In genomic region chr2:31023550-31023949, GRCh38 we compare ENCODE assay signal across 29 cellular contexts.
"Had no signal": no experiment of that assay in that cellular context is flagged by ENCODE, and none has a peak within 500 bp of the region (broad histone marks: within the 10 kb centered on the region; RNA-seq: fewer than 3 reads in every experiment).

No MANE protein-coding gene starts in this region.

- H3K27me3 ChIP-seq: neutrophil, ovary, right lobe of liver, sigmoid colon, stomach, thyroid gland, tibial nerve, upper lobe of left lung, vagina had no signal

- DNase-seq: nephron progenitor cell; occipital lobe; ovary; posterior cingulate gyrus; psoas muscle; right cardiac atrium; right lobe of liver; sigmoid colon; small intestine; stimulated activated CD4-positive, alpha-beta T cell treated with anti-CD3 and anti-CD28 coated beads, Interleukin-15, amount 100 ng/mL, for 24 hours; stimulated activated CD4-positive, alpha-beta T cell treated with anti-CD3 and anti-CD28 coated beads, Interleukin-2, amount 100 ng/mL, for 24 hours; stimulated activated CD4-positive, alpha-beta T cell treated with anti-CD3 and anti-CD28 coated beads, Interleukin-2, amount 100 ng/mL, for 48 hours; stimulated activated CD4-positive, alpha-beta T cell treated with anti-CD3 and anti-CD28 coated beads, Interleukin-4, amount 100 ng/mL, for 24 hours; stimulated activated naive B cell treated with anti-CD40 and anti-IgM and Interleukin-4, amounts not matched to agents 10 μg/mL and 1 μg/mL and 100 μg/mL, for 72 hours; stimulated activated naive CD4-positive, alpha-beta T cell treated with Interleukin-2 at 50 U/mL for 16 hours; stomach; thyroid gland; trophoblast cell had no signal

- H3K36me3 ChIP-seq: neutrophil, ovary, right lobe of liver, sigmoid colon, stomach, thoracic aorta, thyroid gland, tibial nerve, upper lobe of left lung, vagina had no signal

- H3K27ac ChIP-seq: neutrophil, ovary, parathyroid adenoma, psoas muscle, right lobe of liver, sigmoid colon, stomach, thoracic aorta, thyroid gland, tibial nerve, upper lobe of left lung, vagina had no signal

- H3K79me2 ChIP-seq: parathyroid adenoma had no signal

- H3K36me3 Mint-ChIP-seq: natural killer cell treated with Interleukin-12 subunit alpha and Interleukin-12 subunit beta and Interleukin-15 and Interleukin-18, amount 100 ng/mL, for 72 hours; stimulated activated effector memory CD8-positive, alpha-beta T cell treated with anti-CD3 and anti-CD28 coated beads, Interleukin-12 subunit alpha, Interleukin-12 subunit beta, amount 100 ng/mL, for 72 hours; stimulated activated naive B cell treated with anti-CD40 and anti-IgM and Interleukin-4, amounts not matched to agents 10 μg/mL and 1 μg/mL and 100 μg/mL, for 72 hours had no signal

- FAIRE-seq: small intestine had no signal

- H3K27ac Mint-ChIP-seq: natural killer cell treated with Interleukin-12 subunit alpha and Interleukin-12 subunit beta and Interleukin-15 and Interleukin-18, amount 100 ng/mL, for 72 hours; nephron progenitor cell; progenitor cell of endocrine pancreas; stimulated activated effector memory CD8-positive, alpha-beta T cell treated with anti-CD3 and anti-CD28 coated beads, Interleukin-12 subunit alpha, Interleukin-12 subunit beta, amount 100 ng/mL, for 72 hours; stimulated activated naive B cell treated with anti-CD40 and anti-IgM and Interleukin-4, amounts not matched to agents 10 μg/mL and 1 μg/mL and 100 μg/mL, for 72 hours; stimulated activated naive CD8-positive, alpha-beta T cell treated with anti-CD3 and anti-CD28 coated beads, Interleukin-15, Interleukin-2, amounts not matched to agents 100 ng/mL and 50 ng/mL, for 24 hours had no signal

- H3K4me1 ChIP-seq: parathyroid adenoma, psoas muscle, right lobe of liver, stomach, thyroid gland, tibial nerve, upper lobe of left lung, vagina had no signal

- ATAC-seq: natural killer cell treated with Interleukin-12 subunit alpha and Interleukin-12 subunit beta and Interleukin-15 and Interleukin-18, amount 100 ng/mL, for 72 hours; psoas muscle; right cardiac atrium; right lobe of liver; stimulated activated effector memory CD8-positive, alpha-beta T cell treated with anti-CD3 and anti-CD28 coated beads, Interleukin-12 subunit alpha, Interleukin-12 subunit beta, amount 100 ng/mL, for 72 hours; stimulated activated naive B cell treated with anti-CD40 and anti-IgM and Interleukin-4, amounts not matched to agents 10 μg/mL and 1 μg/mL and 100 μg/mL, for 72 hours had no signal

- H3K4me3 Mint-ChIP-seq: natural killer cell treated with Interleukin-12 subunit alpha and Interleukin-12 subunit beta and Interleukin-15 and Interleukin-18, amount 100 ng/mL, for 72 hours; nephron progenitor cell; neural crest cell; stimulated activated effector memory CD8-positive, alpha-beta T cell treated with anti-CD3 and anti-CD28 coated beads, Interleukin-12 subunit alpha, Interleukin-12 subunit beta, amount 100 ng/mL, for 72 hours; stimulated activated naive B cell treated with anti-CD40 and anti-IgM and Interleukin-4, amounts not matched to agents 10 μg/mL and 1 μg/mL and 100 μg/mL, for 72 hours; stimulated activated naive CD8-positive, alpha-beta T cell treated with anti-CD3 and anti-CD28 coated beads, Interleukin-15, Interleukin-2, amounts not matched to agents 100 ng/mL and 50 ng/mL, for 24 hours had no signal

- H3K9me3 Mint-ChIP-seq: natural killer cell treated with Interleukin-12 subunit alpha and Interleukin-12 subunit beta and Interleukin-15 and Interleukin-18, amount 100 ng/mL, for 72 hours; nephron progenitor cell; neural crest cell; stimulated activated effector memory CD8-positive, alpha-beta T cell treated with anti-CD3 and anti-CD28 coated beads, Interleukin-12 subunit alpha, Interleukin-12 subunit beta, amount 100 ng/mL, for 72 hours; stimulated activated naive B cell treated with anti-CD40 and anti-IgM and Interleukin-4, amounts not matched to agents 10 μg/mL and 1 μg/mL and 100 μg/mL, for 72 hours; stimulated activated naive CD8-positive, alpha-beta T cell treated with anti-CD3 and anti-CD28 coated beads, Interleukin-15, Interleukin-2, amounts not matched to agents 100 ng/mL and 50 ng/mL, for 24 hours had no signal

- H2AFZ ChIP-seq: parathyroid adenoma had no signal

- H3K27me3 Mint-ChIP-seq: natural killer cell treated with Interleukin-12 subunit alpha and Interleukin-12 subunit beta and Interleukin-15 and Interleukin-18, amount 100 ng/mL, for 72 hours; stimulated activated naive B cell treated with anti-CD40 and anti-IgM and Interleukin-4, amounts not matched to agents 10 μg/mL and 1 μg/mL and 100 μg/mL, for 72 hours; stimulated activated naive CD8-positive, alpha-beta T cell treated with anti-CD3 and anti-CD28 coated beads, Interleukin-15, Interleukin-2, amounts not matched to agents 100 ng/mL and 50 ng/mL, for 24 hours had no signal

- H3K4me1 Mint-ChIP-seq: nephron progenitor cell; neural crest cell; stimulated activated effector memory CD8-positive, alpha-beta T cell treated with anti-CD3 and anti-CD28 coated beads, Interleukin-12 subunit alpha, Interleukin-12 subunit beta, amount 100 ng/mL, for 72 hours; stimulated activated naive B cell treated with anti-CD40 and anti-IgM and Interleukin-4, amounts not matched to agents 10 μg/mL and 1 μg/mL and 100 μg/mL, for 72 hours had no signal

- H3K9me3 ChIP-seq: neutrophil, ovary, psoas muscle, right lobe of liver, sigmoid colon, stomach, thoracic aorta, thyroid gland, tibial nerve, upper lobe of left lung, vagina had no signal

- H3K4me3 ChIP-seq: ovary, psoas muscle, right lobe of liver, sigmoid colon, stomach, thoracic aorta, thyroid gland, tibial nerve, upper lobe of left lung, vagina had no signal
